In the genomic region with DNA sequence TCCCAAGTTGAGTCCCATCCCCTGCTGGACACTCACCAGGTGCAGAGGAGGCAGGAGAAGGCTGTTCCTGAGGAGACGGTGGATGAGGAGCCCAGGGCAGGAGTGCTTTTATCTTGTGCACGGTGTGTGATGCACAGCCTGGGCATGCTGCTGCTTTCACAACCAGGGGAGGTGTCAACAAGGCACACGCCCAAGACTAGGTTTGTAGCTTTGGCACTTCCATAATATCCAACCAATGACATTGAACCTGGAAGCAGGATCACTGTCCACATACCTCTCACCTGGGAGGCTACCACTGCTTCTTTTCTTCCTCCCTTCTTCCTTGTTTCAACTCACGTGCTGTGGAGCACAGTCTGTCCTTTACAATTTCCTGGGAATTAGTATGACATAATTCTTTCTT, we compare ENCODE assay signal across 29 cellular contexts. TPM values are rescaled to one million over a fixed set of nuclear protein-coding genes. Genes with fewer than 3 reads are reported as not detected.
"Had no signal": no experiment of that assay in that cellular context is flagged by ENCODE, and none has a peak within 500 bp of the region (broad histone marks: within the 10 kb centered on the region; RNA-seq: fewer than 3 reads in every experiment).

A gene with protein sequence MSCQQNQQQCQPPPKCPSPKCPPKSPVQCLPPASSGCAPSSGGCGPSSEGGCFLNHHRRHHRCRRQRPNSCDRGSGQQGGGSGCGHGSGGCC (minus strand): TSS at position 84 of the 400 bp plus-strand sequence. CDS start 580 bp downstream, outside the sequence.

- H3K9ac ChIP-seq: neural progenitor cell had no signal

- H3K4me2 ChIP-seq: neural progenitor cell had no signal

- H3K4me3 ChIP-seq: mucosa of descending colon, neural progenitor cell, prostate gland, right atrium auricular region, transverse colon had no signal

- H3K9me3 ChIP-seq: mucosa of descending colon, prostate gland, right atrium auricular region, transverse colon had no signal

- H3K27me3 ChIP-seq: neural progenitor cell, right atrium auricular region, transverse colon had no signal

- DNase-seq: activated CD4-positive, alpha-beta T cell treated with anti-CD3 and anti-CD28 coated beads, Interleukin-2, amount 10 ng/mL, durations not matched to agents 24 days and 14 days; activated CD4-positive, CD25-positive, alpha-beta regulatory T cell; activated CD8-positive, alpha-beta T cell treated with anti-CD3 and anti-CD28 coated beads for 36 hours; activated naive CD4-positive, alpha-beta T cell; activated naive CD8-positive, alpha-beta T cell treated with anti-CD3 and anti-CD28 coated beads for 36 hours; activated T-cell treated with anti-CD3 and anti-CD28 coated beads, Interleukin-2, amount 50 U/mL, for 1 hour; amniotic stem cell; caudate nucleus; effector memory CD8-positive, alpha-beta T cell; foreskin melanocyte; hypothalamus; kidney; mucosa of descending colon; naive B cell; stimulated activated CD4-positive, alpha-beta T cell treated with anti-CD3 and anti-CD28 coated beads, Interleukin-2, amount 100 ng/mL, for 24 hours; stimulated activated naive CD4-positive, alpha-beta T cell treated with Interleukin-2 at 50 U/mL for 16 hours; substantia nigra; T-cell; T-helper 9 cell; transverse colon had no signal

- H3K4me1 ChIP-seq: neural progenitor cell, prostate gland, right atrium auricular region, transverse colon had no signal

- ATAC-seq: activated CD8-positive, alpha-beta T cell treated with anti-CD3 and anti-CD28 coated beads for 36 hours; activated T-helper 17 cell treated with anti-CD3 and anti-CD28 coated beads, Interleukin-2, amount 50 U/mL, for 72 hours; effector memory CD8-positive, alpha-beta T cell; left lobe of liver; mucosa of descending colon; T-cell had no signal

- H3K36me3 ChIP-seq: neural progenitor cell, prostate gland, right atrium auricular region, transverse colon had no signal

- H3K27ac ChIP-seq: neural progenitor cell, prostate gland, right atrium auricular region, transverse colon had no signal

- H2AFZ ChIP-seq: neural progenitor cell had no signal

RNA-seq across cellular contexts. Expression of the gene that starts here (rescaled TPM):
- total RNA-seq: activated CD4-positive, alpha-beta T cell treated with anti-CD3 and anti-CD28 coated beads, Interleukin-2, amount 10 ng/mL, durations not matched to agents 24 days and 14 days; activated CD8-positive, alpha-beta T cell treated with anti-CD3 and anti-CD28 coated beads for 36 hours; activated naive CD8-positive, alpha-beta T cell treated with anti-CD3 and anti-CD28 coated beads for 36 hours; activated T-helper 17 cell treated with anti-CD3 and anti-CD28 coated beads, Interleukin-2, amount 50 U/mL, for 72 hours; dermis microvascular lymphatic vessel endothelial cell; fibroblast of lung; kidney; left lobe of liver; lung microvascular endothelial cell; mucosa of descending colon; osteoblast; prostate gland; right atrium auricular region; T-cell; transverse colon had no signal
- polyA plus RNA-seq: fibroblast of lung had no signal
